In the genomic region with DNA sequence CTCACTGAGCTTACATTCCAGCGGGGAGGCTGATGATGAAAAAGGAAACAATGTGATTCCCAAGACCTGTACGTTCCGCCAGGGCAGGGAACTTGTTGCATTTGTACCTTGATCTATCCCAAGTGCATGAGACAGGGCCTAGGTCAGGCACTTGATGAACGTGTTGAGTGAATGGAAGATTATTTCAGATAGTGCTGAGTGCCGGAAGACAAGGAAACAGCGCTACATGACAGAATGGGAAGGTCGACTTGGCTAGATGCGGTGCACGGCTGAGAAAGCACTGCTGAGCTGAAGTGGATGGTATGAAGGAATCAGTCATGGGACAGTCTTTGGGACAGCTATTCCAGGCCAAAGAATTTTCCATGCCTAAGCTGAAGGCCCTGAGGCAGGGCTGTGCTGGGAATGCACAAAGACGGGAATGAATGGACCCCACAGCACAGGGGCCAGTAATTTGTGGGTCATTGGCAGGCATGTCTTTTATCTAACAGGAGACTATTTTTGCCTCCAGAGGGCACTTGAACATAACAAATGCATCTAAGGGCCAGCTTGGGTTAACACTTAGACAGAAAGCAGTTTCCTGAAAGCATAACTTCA, we compare ENCODE assay signal across 8 cellular contexts. TPM values are rescaled to one million over a fixed set of nuclear protein-coding genes. Genes with fewer than 3 reads are reported as not detected.
DNase-seq lines count a peak whose midpoint lies in the region; ATAC-seq, FAIRE-seq and TF ChIP-seq lines count a peak whose summit lies in the region.
"Not testable (repeated sequence)": the region's sequence is repeated elsewhere in the genome, so short reads cannot be mapped to it uniquely, and the experiment has no call there.

No MANE protein-coding gene starts in this region.

- TF ChIP-seq RAD21 in K562 (CRISPR knock-in tag; conservative IDR thresholded peaks at IDR 0.05 in 1 of 2, IDR thresholded peaks at IDR 0.05 in 1 of 2): peak; percentile 61 to 82

- not testable (repeated sequence) for H3K23ac ChIP-seq in H9 (ENCODE audit: insufficient read length, low read depth, low read length)

- in situ Hi-C loops in GM13976 (cut with MboI; ENCODE audit: low sequenced_read_pairs, unreplicated experiment): loop anchor here (25.0 kb wide), 1 partner anchor 203 kb away; no protein-coding TSS in a partner anchor
- in situ Hi-C loops in K562 (cut with MboI): loop anchor here (25.0 kb wide), 2 partner anchors 353 to 553 kb away; no protein-coding TSS in a partner anchor

- not testable (repeated sequence) for H2AFZ ChIP-seq in H9 (ENCODE audit: low read length); KMS-11 (ENCODE audit: low read depth); K562 (ENCODE audit: low read depth, low read length); osteoblast (ENCODE audit: low read length)

- not testable (repeated sequence) for H3K4me3 Mint-ChIP-seq in H9

- not testable (repeated sequence) for H4K91ac ChIP-seq in H9 (ENCODE audit: insufficient read length, low read depth, low read length)

- TF ChIP-seq POLR2A in Peyer's patch (IDR thresholded peaks at IDR 0.05); K562 (conservative IDR thresholded peaks at IDR 0.05): not testable (repeated sequence)

- H3K4me1 ChIP-seq in H9 (ENCODE audit: insufficient read depth, low read length); KMS-11 (ENCODE audit: low read depth, poor library complexity, severe bottlenecking); Peyer's patch; K562 (replicated peaks in 1 of 2; ENCODE audit: control insufficient read depth in 2 of 2, insufficient read depth in 2 of 2, low read length in 2 of 2); osteoblast (ENCODE audit: insufficient read depth, low read length): not testable (repeated sequence)
- H3K4me1 ChIP-seq in left ventricle myocardium inferior: peaks cover 21% of the 10 kb centered on the region

- H4K5ac ChIP-seq in H9 (ENCODE audit: insufficient read length, low read depth, low read length): not testable (repeated sequence)

- not testable (repeated sequence) for H3K14ac ChIP-seq in H9 (ENCODE audit: insufficient read depth, low read length)

- not testable (repeated sequence) for H3K36me3 ChIP-seq in KMS-11 (ENCODE audit: insufficient read depth); Peyer's patch; K562 (ENCODE audit: control insufficient read depth, insufficient read depth, low read length); left ventricle myocardium inferior; osteoblast (ENCODE audit: insufficient read depth, low read length)

- H3K27me3 ChIP-seq in H9 (ENCODE audit: insufficient read depth, low read length); KMS-11 (ENCODE audit: insufficient read depth, low read depth); Peyer's patch; K562 (ENCODE audit: control insufficient read depth in 2 of 2, insufficient read depth in 2 of 2, low read length in 2 of 2); left ventricle myocardium inferior (ENCODE audit: low read depth); osteoblast (ENCODE audit: insufficient read depth, low read length): not testable (repeated sequence)

- not testable (repeated sequence) for H2BK20ac ChIP-seq in H9 (ENCODE audit: low read depth, low read length, poor library complexity, severe bottlenecking)

- peak; percentile 25 for TF ChIP-seq CTCF in AG09319 (IDR thresholded peaks at IDR 0.05; ENCODE audit: low read depth, low read length)
- TF ChIP-seq CTCF in GM13976 (IDR thresholded peaks at IDR 0.05; ENCODE audit: borderline replicate concordance, control extremely low read depth, extremely low read depth, insufficient read depth, missing control alignments): peak; percentile 54
- peak; percentile 64 for TF ChIP-seq CTCF in H9 (conservative IDR thresholded peaks at IDR 0.05)
- peak; percentile 22; the same call in 1 of the 2 replicates for TF ChIP-seq CTCF in KMS-11 (conservative IDR thresholded peaks at IDR 0.05; ENCODE audit: low read depth, low read length)
- peak in 5 of 6 experiments; percentile 13 to 65 (median 57) for TF ChIP-seq CTCF in Peyer's patch (IDR thresholded peaks at IDR 0.05)
- TF ChIP-seq CTCF in K562 (IDR thresholded peaks at IDR 0.05 in 2 of 3, conservative IDR thresholded peaks at IDR 0.05 in 1 of 3; ENCODE audit: insufficient read depth in 2 of 3, low read depth in 1 of 3, low read length in 3 of 3): peak; percentile 40 to 60 (median 51); a peak in 5 of 6 replicates
- TF ChIP-seq CTCF in left ventricle myocardium inferior (IDR thresholded peaks at IDR 0.05; ENCODE audit: borderline replicate concordance): peak; percentile 55
- TF ChIP-seq CTCF in osteoblast (IDR thresholded peaks at IDR 0.05; ENCODE audit: extremely low read depth, low read depth, low read length): peak; percentile 42

- not testable (repeated sequence) for H3K9me3 Mint-ChIP-seq in H9

- not testable (repeated sequence) for H3K79me1 ChIP-seq in H9 (ENCODE audit: insufficient read depth, low read depth, low read length, poor library complexity, severe bottlenecking)

- no CpG with 5 or more reads among the region's 10 CpGs for WGBS in H9 (ENCODE audit: extremely low coverage, insufficient read length, low lambda C conversion rate)
- WGBS in K562 (ENCODE audit: insufficient coverage, low coverage, missing lambda C conversion rate): 34% methylated on average over 10 of the region's 10 CpGs

- H3T11ph ChIP-seq in H9 (ENCODE audit: low read length): not testable (repeated sequence)

- POLR2A ChIA-PET in K562 (lab: Yijun Ruan, JAX): not testable (repeated sequence)

- not testable (repeated sequence) for H3K27me3 Mint-ChIP-seq in H9 (ENCODE audit: low read depth)

- not testable (repeated sequence) for H2BK12ac ChIP-seq in H9 (ENCODE audit: insufficient read length, low read depth, low read length)

- H4K20me1 ChIP-seq in H9 (ENCODE audit: control insufficient read depth, insufficient read depth, insufficient read length); KMS-11 (ENCODE audit: insufficient read depth); K562 (replicated peaks; ENCODE audit: control insufficient read depth, insufficient read depth, low read length); osteoblast (ENCODE audit: insufficient read depth, low read length): not testable (repeated sequence)

- peak; percentile 74 for FAIRE-seq in K562 (lab: Jason Lieb, UNC)

- H3K9ac ChIP-seq in H9 (ENCODE audit: extremely low read depth, insufficient read length, low read length); KMS-11; K562 (ENCODE audit: insufficient read depth in 1 of 2, low read depth in 2 of 2, low read length in 2 of 2): not testable (repeated sequence)

- H3K18ac ChIP-seq in H9 (ENCODE audit: insufficient read length, low read depth, low read length): not testable (repeated sequence)

- intact Hi-C loops in K562 (cut with micrococcal nuclease): loop anchor here (1.0 to 5.0 kb wide), 3 partner anchors 200 to 543 kb away; no protein-coding TSS in a partner anchor
- intact Hi-C loops in left ventricle myocardium inferior (cut with micrococcal nuclease): not testable (repeated sequence)

- TF ChIP-seq EP300 in K562 (IDR thresholded peaks at IDR 0.05; ENCODE audit: low read length): not testable (repeated sequence)

- not testable (repeated sequence) for H4K8ac ChIP-seq in H9 (replicated peaks; ENCODE audit: insufficient read length, low read depth, low read length)

- H2AK5ac ChIP-seq in H9 (ENCODE audit: insufficient read length, low read length): not testable (repeated sequence)

- H2BK15ac ChIP-seq in H9 (ENCODE audit: low read depth, low read length): not testable (repeated sequence)

- H3K9me1 ChIP-seq in K562 (ENCODE audit: control insufficient read depth, insufficient read depth, low read length): not testable (repeated sequence)

- not testable (repeated sequence) for H3K36me3 Mint-ChIP-seq in H9 (ENCODE audit: insufficient read depth in 1 of 3, low read depth in 3 of 3)

- not testable (repeated sequence) for DNase-seq in AG09319 (ENCODE audit: extremely low read depth, low read depth); H9; Peyer's patch
- DNase-seq in GM13976 (ENCODE audit: low spot score): peak; percentile 41
- peak in 2 of 4 experiments; percentile 16 to 50 for DNase-seq in K562 (ENCODE audit: extremely low read depth in 1 of 4, low spot score in 3 of 4)
- DNase-seq in left ventricle myocardium inferior: peak; percentile 23
- DNase-seq in osteoblast (ENCODE audit: insufficient read length, low spot score, missing footprints): peak; percentile 9

- not testable (repeated sequence) for H3K9me3 ChIP-seq in H9 (ENCODE audit: control insufficient read depth, low read depth, low read length); Peyer's patch; K562 (replicated peaks; ENCODE audit: control insufficient read depth, insufficient read depth, low read depth, low read length); left ventricle myocardium inferior (replicated peaks); osteoblast (ENCODE audit: low read depth, low read length)

- not testable (repeated sequence) for H3K79me2 ChIP-seq in H9 (ENCODE audit: insufficient read depth, low read length); KMS-11 (ENCODE audit: insufficient read depth, low read depth); K562 (ENCODE audit: control insufficient read depth, insufficient read depth, low read length); osteoblast (ENCODE audit: insufficient read depth, low read length)

- not testable (repeated sequence) for H3K27ac Mint-ChIP-seq in H9

- H3K4ac ChIP-seq in H9 (ENCODE audit: low read depth, low read length): not testable (repeated sequence)

- peak; percentile 89 for ATAC-seq in K562

- H3K4me1 Mint-ChIP-seq in H9: peaks cover 11 to 16% of the 10 kb centered on the region in 2 experiments

- not testable (repeated sequence) for H3K23me2 ChIP-seq in H9 (ENCODE audit: insufficient read length, low read depth, low read length, poor library complexity, severe bottlenecking)

- not testable (repeated sequence) for H3K4me2 ChIP-seq in H9 (ENCODE audit: insufficient read depth, insufficient read length, low read length); KMS-11; K562 (ENCODE audit: insufficient read depth, low read length); osteoblast (ENCODE audit: insufficient read depth, low read length)

- not testable (repeated sequence) for BruUV-seq in K562 (replicated peaks; lab: Mats Ljungman, UMichigan)

- H3K56ac ChIP-seq in H9 (ENCODE audit: insufficient read length, low read depth, low read length): not testable (repeated sequence)

- CTCF ChIA-PET in K562 (lab: Yijun Ruan, JAX; ENCODE audit: low intra/inter-chr PET ratio): interaction anchor here (1.1 to 2.5 kb wide), 2 partner anchors 359 to 543 kb away, joined by 4 to 9 read pairs; no protein-coding TSS in a partner anchor

- H2BK120ac ChIP-seq in H9 (ENCODE audit: low read depth, low read length, poor library complexity, severe bottlenecking): not testable (repeated sequence)

- H3K27ac ChIP-seq in H9 (ENCODE audit: insufficient read length, low read depth, low read length); KMS-11; Peyer's patch; K562 (ENCODE audit: extremely low read depth, low read depth, low read length); osteoblast (ENCODE audit: low read depth, low read length): not testable (repeated sequence)
- H3K27ac ChIP-seq in left ventricle myocardium inferior (replicated peaks): peak overlapping the region; percentile 75

- H3K4me3 ChIP-seq in KMS-11 (IDR thresholded peaks at IDR 0.05; ENCODE audit: insufficient read depth, low read depth, low read length); Peyer's patch; K562; left ventricle myocardium inferior; osteoblast (ENCODE audit: insufficient read depth, low read length): not testable (repeated sequence)

- H2BK5ac ChIP-seq in H9 (ENCODE audit: insufficient read length, low read length): not testable (repeated sequence)

RNA-seq across cellular contexts. Expression of gene HNRNPA1L2, which starts 33.1 kb away (rescaled TPM):
- 10.6 and 11.1 TPM in 2 replicates for total RNA-seq in H9 (2021)
- total RNA-seq in Peyer's patch: 10 to 100 TPM in 1 of 4 donors, 1 to 10 TPM in 3; 2.8 to 23.9 (median 4.6) TPM
- 2.5 and 8.5 TPM in 2 replicates for total RNA-seq in K562 (2011; cell fraction: chromatin; rRNA removed; ENCODE audit: low replicate concordance)
- total RNA-seq in K562 (2011; cell fraction: nucleolus; rRNA removed): 0.83 and 2.2 TPM in 2 replicates
- total RNA-seq in K562 (2011; cell fraction: nucleoplasm; rRNA removed): 3.5 and 4.4 TPM in 2 replicates
- total RNA-seq in K562 (2014; rRNA removed): 3.7 and 4.1 TPM in 2 replicates
- total RNA-seq in K562 (2014; rRNA removed; fragmentation: Illumina TruSeq; extraction: Trizol): 6.8 and 8.5 TPM in 2 replicates
- 4.7 and 5.7 TPM in 2 replicates for total RNA-seq in K562 (2015; rRNA removed; fragmentation: Illumina TruSeq; extraction: Trizol)
- total RNA-seq in K562 (2021): 5.3 and 5.5 TPM in 2 replicates
- polyA plus RNA-seq in K562 (2011; rRNA removed): 5.0 and 7.6 TPM in 2 replicates
- polyA plus RNA-seq in K562 (2011; cell fraction: cytosol; rRNA removed): 1.1 and 3.2 TPM in 2 replicates
- polyA plus RNA-seq in K562 (2011; cell fraction: nucleus; rRNA removed): 4.0 and 6.2 TPM in 2 replicates
- 11.9 and 12.8 TPM in 2 replicates for polyA plus RNA-seq in K562 (2012)
- polyA plus RNA-seq in K562 (2014; fragmentation: Illumina TruSeq; extraction: Trizol): 9.0 and 10.1 TPM in 2 replicates
- polyA plus RNA-seq in K562 (2014; fragmentation: Nextera tagmentation; extraction: Ambion mirVana): 1 to 10 TPM; 4.6 to 9.2 TPM
- polyA plus RNA-seq in K562 (2014; rRNA removed): 10.6 and 10.8 TPM in 2 replicates
- 13.5 and 16.2 TPM in 2 replicates for polyA minus RNA-seq in K562 (2011; rRNA and poly(A)+ RNA removed)
- 1.5 and 2.2 TPM in 2 replicates for polyA minus RNA-seq in K562 (2011; cell fraction: cytosol; rRNA and poly(A)+ RNA removed)
- polyA minus RNA-seq in K562 (2011; cell fraction: nucleus; rRNA and poly(A)+ RNA removed): 2.8 and 5.3 TPM in 2 replicates
- 3.2 TPM for total RNA-seq in left ventricle myocardium inferior
- 2.9 and 3.6 TPM in 2 replicates for total RNA-seq in osteoblast

RNA-seq across cellular contexts. Expression of gene SUGT1, which starts 43.5 kb away (rescaled TPM):
- total RNA-seq in H9 (2021) (99.6 and 103 TPM in 2 replicates), Peyer's patch (10 to 100 TPM; 22.4 to 49.5 (median 27.5) TPM), K562 (2014; rRNA removed) (38.1 and 42.7 TPM in 2 replicates), K562 (2014; rRNA removed; fragmentation: Illumina TruSeq; extraction: Trizol) (67.1 and 67.6 TPM in 2 replicates), K562 (2015; rRNA removed; fragmentation: Illumina TruSeq; extraction: Trizol) (47.1 and 53.8 TPM in 2 replicates), K562 (2021) (44.8 and 51.4 TPM in 2 replicates), left ventricle myocardium inferior (57.8 TPM), osteoblast (30.4 and 30.9 TPM in 2 replicates)
- 10.0 and 22.1 TPM in 2 replicates for total RNA-seq in K562 (2011; cell fraction: chromatin; rRNA removed; ENCODE audit: low replicate concordance)
- 9.3 and 10.8 TPM in 2 replicates for total RNA-seq in K562 (2011; cell fraction: nucleolus; rRNA removed)
- 16.1 and 26.0 TPM in 2 replicates for total RNA-seq in K562 (2011; cell fraction: nucleoplasm; rRNA removed)
- polyA plus RNA-seq in K562 (2011; rRNA removed) (29.2 and 44.7 TPM in 2 replicates), K562 (2014; fragmentation: Illumina TruSeq; extraction: Trizol) (57.1 and 59.1 TPM in 2 replicates), K562 (2014; fragmentation: Nextera tagmentation; extraction: Ambion mirVana) (10 to 100 TPM; 59.0 to 60.4 TPM), K562 (2014; rRNA removed) (50.6 and 55.7 TPM in 2 replicates)
- polyA plus RNA-seq in K562 (2011; cell fraction: cytosol; rRNA removed): 12.2 and 14.0 TPM in 2 replicates
- polyA plus RNA-seq in K562 (2011; cell fraction: nucleus; rRNA removed): 9.3 and 9.9 TPM in 2 replicates
- polyA plus RNA-seq in K562 (2012): 35.3 and 59.1 TPM in 2 replicates
- polyA minus RNA-seq in K562 (2011; rRNA and poly(A)+ RNA removed): 33.2 and 34.6 TPM in 2 replicates
- 8.1 and 12.7 TPM in 2 replicates for polyA minus RNA-seq in K562 (2011; cell fraction: cytosol; rRNA and poly(A)+ RNA removed)
- 14.5 and 17.7 TPM in 2 replicates for polyA minus RNA-seq in K562 (2011; cell fraction: nucleus; rRNA and poly(A)+ RNA removed)
